ENCODE assay signal across 29 cellular contexts in genomic region chr6:131828946-131829345, GRCh38. TPM values are rescaled to one million over a fixed set of nuclear protein-coding genes. Genes with fewer than 3 reads are reported as not detected.
DNase-seq lines count a peak whose midpoint lies in the region; ATAC-seq and TF ChIP-seq lines count a peak whose summit lies in the region.
"Had no signal": no experiment of that assay in that cellular context is flagged by ENCODE, and none has a peak within 500 bp of the region (broad histone marks: within the 10 kb centered on the region; RNA-seq: fewer than 3 reads in every experiment).

No MANE protein-coding gene starts in this region.

- no peak overlapping the region for H3K4me3 ChIP-seq in vagina
- H3K4me3 ChIP-seq: colonic mucosa, esophagus muscularis mucosa, gastroesophageal sphincter, GM12878, GM23338, stomach had no signal

- H3K4me1 Mint-ChIP-seq in nephron = peaks cover 19% of the 10 kb centered on the region
- H3K4me1 Mint-ChIP-seq: activated CD4-positive, alpha-beta T cell treated with anti-CD3 and anti-CD28 coated beads, Interleukin-2, amount 10 ng/mL, durations not matched to agents 7 days and 5 days; activated naive CD8-positive, alpha-beta T cell treated with anti-CD3 and anti-CD28 coated beads, Interleukin-2, amount 50 U/mL, for 24 hours; GM23338 had no signal

- DNase-seq in NCI-H69 (lab: John Stamatoyannopoulos, UW) (peak; percentile 6), cerebellar cortex (ENCODE audit: low spot score) (peak; percentile 10), vagina (ENCODE audit: extremely low spot score in 2 of 2) (no peak)
- DNase-seq: activated CD4-positive, alpha-beta T cell treated with anti-CD3 and anti-CD28 coated beads, Interleukin-2, amount 10 ng/mL, durations not matched to agents 7 days and 5 days; activated gamma-delta T cell treated with Interleukin-2 at 50 U/mL for 16 hours; activated naive CD8-positive, alpha-beta T cell treated with anti-CD3 and anti-CD28 coated beads, Interleukin-2, amount 50 U/mL, for 24 hours; activated T-cell treated with anti-CD3 and anti-CD28 coated beads, Interleukin-2, amount 50 U/mL, for 24 hours; brain microvascular endothelial cell; Caco-2; colonic mucosa; hippocampal formation; Karpas-422; left cardiac atrium; mesendoderm; Right ventricle myocardium superior; stomach; trophoblast cell had no signal

- TF ChIP-seq CTCF in nephron (IDR thresholded peaks at IDR 0.05; ENCODE audit: unreplicated experiment in 3 of 3) (no peak), vagina (IDR thresholded peaks at IDR 0.05) (no peak)

- intact Hi-C loops in vagina (cut with DNase I) = no loop called here

- no peaks in the 10 kb centered on the region for H3K9me3 Mint-ChIP-seq in nephron
- H3K9me3 Mint-ChIP-seq: activated CD4-positive, alpha-beta T cell treated with anti-CD3 and anti-CD28 coated beads, Interleukin-2, amount 10 ng/mL, durations not matched to agents 7 days and 5 days; activated naive CD8-positive, alpha-beta T cell treated with anti-CD3 and anti-CD28 coated beads, Interleukin-2, amount 50 U/mL, for 24 hours; activated T-cell treated with anti-CD3 and anti-CD28 coated beads, Interleukin-2, amount 50 U/mL, for 24 hours; GM23338; T-helper 2 cell treated with Interferon-gamma antibody and Interleukin-4, amounts not matched to agents 5 μg/mL and 100 μg/mL, for 36 hours had no signal

- ATAC-seq in GM18909 (IDR thresholded peaks at IDR 0.05; ENCODE audit: poor library complexity, unreplicated experiment) (no peak), GM18517 (IDR thresholded peaks at IDR 0.05; ENCODE audit: unreplicated experiment) (no peak), HG03571 (IDR thresholded peaks at IDR 0.05; ENCODE audit: unreplicated experiment) (no peak)
- ATAC-seq: activated naive CD8-positive, alpha-beta T cell treated with anti-CD3 and anti-CD28 coated beads, Interleukin-2, amount 50 U/mL, for 24 hours; gastroesophageal sphincter; GM12878; GM23338; HepG2; left cardiac atrium had no signal

- H3K9me3 ChIP-seq in vagina = no peaks in the 10 kb centered on the region
- H3K9me3 ChIP-seq: Caco-2, colonic mucosa, esophagus muscularis mucosa, gastroesophageal sphincter, stomach had no signal

- H3K4me3 Mint-ChIP-seq in nephron = no peak overlapping the region
- H3K4me3 Mint-ChIP-seq: activated CD4-positive, alpha-beta T cell treated with anti-CD3 and anti-CD28 coated beads, Interleukin-2, amount 10 ng/mL, durations not matched to agents 7 days and 5 days; activated naive CD8-positive, alpha-beta T cell treated with anti-CD3 and anti-CD28 coated beads, Interleukin-2, amount 50 U/mL, for 24 hours; activated T-cell treated with anti-CD3 and anti-CD28 coated beads, Interleukin-2, amount 50 U/mL, for 24 hours; GM23338; T-helper 2 cell treated with Interferon-gamma antibody and Interleukin-4, amounts not matched to agents 5 μg/mL and 100 μg/mL, for 36 hours had no signal

- no peaks in the 10 kb centered on the region for H3K36me3 Mint-ChIP-seq in nephron (ENCODE audit: low read depth)

- H3K27me3 Mint-ChIP-seq in nephron (ENCODE audit: low read depth) = no peaks in the 10 kb centered on the region

- peaks cover 40% of the 10 kb centered on the region for H3K4me1 ChIP-seq in vagina
- H3K4me1 ChIP-seq: Caco-2, colonic mucosa, stomach had no signal

- H3K27ac Mint-ChIP-seq in nephron = peak overlapping the region; percentile 77 to 85 (median 78)
- H3K27ac Mint-ChIP-seq: activated CD4-positive, alpha-beta T cell treated with anti-CD3 and anti-CD28 coated beads, Interleukin-2, amount 10 ng/mL, durations not matched to agents 7 days and 5 days; activated naive CD8-positive, alpha-beta T cell treated with anti-CD3 and anti-CD28 coated beads, Interleukin-2, amount 50 U/mL, for 24 hours; activated T-cell treated with anti-CD3 and anti-CD28 coated beads, Interleukin-2, amount 50 U/mL, for 24 hours; GM23338; T-helper 2 cell treated with Interferon-gamma antibody and Interleukin-4, amounts not matched to agents 5 μg/mL and 100 μg/mL, for 36 hours had no signal

- H3K27me3 ChIP-seq in vagina = no peaks in the 10 kb centered on the region
- H3K27me3 ChIP-seq: brain microvascular endothelial cell, colonic mucosa, esophagus muscularis mucosa, gastroesophageal sphincter, stomach had no signal

- no peaks in the 10 kb centered on the region for H3K36me3 ChIP-seq in vagina
- H3K36me3 ChIP-seq: brain microvascular endothelial cell, colonic mucosa, esophagus muscularis mucosa, gastroesophageal sphincter, stomach had no signal

- TF ChIP-seq POLR2A in vagina (IDR thresholded peaks at IDR 0.05) = no peak

- peak overlapping the region; percentile 66 for H3K27ac ChIP-seq in vagina
- H3K27ac ChIP-seq: brain microvascular endothelial cell, C4-2B, colonic mucosa, VCaP had no signal

RNA-seq across cellular contexts. Expression of gene ENPP1, which starts 21.1 kb away (rescaled TPM):
- total RNA-seq in vagina = 14.7 TPM

Comparison
In these comparisons a context has a peak if more than half of its experiments do, and no peak if none do; other contexts are left out.
1. DNase-seq: peak in NCI-H69 (single experiment) and cerebellar cortex (single experiment); none in vagina (0 of 2).